Comparison of ENCODE assay signal across 11 cellular contexts in genomic region chr22:19289475-19290161, GRCh38. TPM values are rescaled to one million over a fixed set of nuclear protein-coding genes. Genes with fewer than 3 reads are reported as not detected.
DNase-seq lines count a peak whose midpoint lies in the region; TF ChIP-seq lines count a peak whose summit lies in the region.
"Had no signal": no experiment of that assay in that cellular context is flagged by ENCODE, and none has a peak within 500 bp of the region (broad histone marks: within the 10 kb centered on the region; RNA-seq: fewer than 3 reads in every experiment).

No MANE protein-coding gene starts in this region.

- no peaks in the 10 kb centered on the region for H3K27me3 ChIP-seq in tibial nerve
- H3K27me3 ChIP-seq: foreskin keratinocyte had no signal

- no peak overlapping the region for H3K27ac ChIP-seq in tibial nerve
- H3K27ac ChIP-seq: foreskin keratinocyte had no signal

- H3K4me1 ChIP-seq in tibial nerve, result peaks cover 0 to 38% (median 10%) of the 10 kb centered on the region in 4 donors

- no peaks in the 10 kb centered on the region for H3K36me3 Mint-ChIP-seq in HFFc6 (ENCODE audit: low read depth)
- no peaks in the 10 kb centered on the region for H3K36me3 Mint-ChIP-seq in activated naive CD8-positive, alpha-beta T cell
- H3K36me3 Mint-ChIP-seq: activated naive CD4-positive, alpha-beta T cell treated with anti-CD3 and anti-CD28 coated beads, Interleukin-2, amount 10 ng/mL, durations not matched to agents 7 days and 5 days had no signal

- H3K4me3 ChIP-seq in AG09309 (ENCODE audit: control insufficient read depth, low read depth, low read length) (no peak overlapping the region), tibial nerve (peak overlapping the region in 1 of 4 donors; percentile 95)

- peak overlapping the region; percentile 90 for H3K4me3 Mint-ChIP-seq in HFFc6
- peak overlapping the region; percentile 83 for H3K4me3 Mint-ChIP-seq in activated naive CD8-positive, alpha-beta T cell

- H3K9me3 Mint-ChIP-seq in HFFc6, result no peaks in the 10 kb centered on the region
- no peaks in the 10 kb centered on the region for H3K9me3 Mint-ChIP-seq in activated naive CD8-positive, alpha-beta T cell (ENCODE audit: low read depth)
- H3K9me3 Mint-ChIP-seq: activated naive CD4-positive, alpha-beta T cell treated with anti-CD3 and anti-CD28 coated beads, Interleukin-2, amount 10 ng/mL, durations not matched to agents 7 days and 5 days had no signal

- H3K4me1 Mint-ChIP-seq in HFFc6 (ENCODE audit: low read depth), result peaks cover 70% of the 10 kb centered on the region
- peaks cover 28% of the 10 kb centered on the region for H3K4me1 Mint-ChIP-seq in activated naive CD8-positive, alpha-beta T cell (ENCODE audit: low read depth)

- peaks cover 3% of the 10 kb centered on the region; the same call in 1 of the 2 replicates for H3K27me3 Mint-ChIP-seq in HFFc6 (ENCODE audit: insufficient read depth)
- peaks cover 16% of the 10 kb centered on the region for H3K27me3 Mint-ChIP-seq in activated naive CD8-positive, alpha-beta T cell

- H3K27ac Mint-ChIP-seq in HFFc6, result peak overlapping the region; percentile 70
- H3K27ac Mint-ChIP-seq in activated naive CD8-positive, alpha-beta T cell, result no peak overlapping the region
- H3K27ac Mint-ChIP-seq: activated naive CD4-positive, alpha-beta T cell treated with anti-CD3 and anti-CD28 coated beads, Interleukin-2, amount 10 ng/mL, durations not matched to agents 7 days and 5 days had no signal

- TF ChIP-seq CTCF in AG09309 (IDR thresholded peaks at IDR 0.05; ENCODE audit: control insufficient read depth, insufficient read depth, low read depth, low read length, missing control alignments) (no peak), HFFc6 (IDR thresholded peaks at IDR 0.05) (no peak), tibial nerve (IDR thresholded peaks at IDR 0.05) (no peak)

- DNase-seq in AG09309 (ENCODE audit: low read depth) (peak; percentile 40), HFFc6 (peak; percentile 51), kidney tubule cell (ENCODE audit: low spot score) (peak; percentile 77), NCI-H2107 (lab: John Stamatoyannopoulos, UW) (no peak), NCI-H774 (lab: John Stamatoyannopoulos, UW) (no peak), tibial nerve (ENCODE audit: low spot score in 2 of 2) (no peak), NCI-H1417 (lab: John Stamatoyannopoulos, UW) (no peak)
- DNase-seq: activated naive CD4-positive, alpha-beta T cell treated with anti-CD3 and anti-CD28 coated beads, Interleukin-2, amount 10 ng/mL, durations not matched to agents 7 days and 5 days; NCI-H1092 had no signal

- 73 to 77% methylated on average over 5 of the region's 5 CpGs for WGBS in tibial nerve, 2 donors

- TF ChIP-seq EP300 in tibial nerve (IDR thresholded peaks at IDR 0.05), result no peak

- H3K36me3 ChIP-seq in tibial nerve, result no peaks in the 10 kb centered on the region

- no peaks in the 10 kb centered on the region for H3K9me3 ChIP-seq in tibial nerve

- no peak for TF ChIP-seq POLR2A in tibial nerve (IDR thresholded peaks at IDR 0.05)

RNA-seq across cellular contexts. Expression of gene CLTCL1, which starts 1.9 kb away (rescaled TPM):
- 1 to 10 TPM; 6.3 to 9.0 (median 7.3) TPM for total RNA-seq in HFFc6 (2021; fragmentation: NEBNext Ultra II Directional; extraction: Animal tissue kit (Norgen Biotek cat#: 25700))
- total RNA-seq in tibial nerve, result 10 to 100 TPM; 22.6 to 35.9 (median 26.8) TPM

Comparison
In these comparisons a context has a peak if more than half of its experiments do, and no peak if none do; other contexts are left out.
1. DNase-seq: peak in AG09309 (single experiment), HFFc6 (single experiment) and kidney tubule cell (single experiment); none in NCI-H2107 (single experiment), NCI-H774 (single experiment), tibial nerve (0 of 2) and NCI-H1417 (0 of 3).